ENCODE assay signal across 18 cellular contexts in the genomic region with DNA sequence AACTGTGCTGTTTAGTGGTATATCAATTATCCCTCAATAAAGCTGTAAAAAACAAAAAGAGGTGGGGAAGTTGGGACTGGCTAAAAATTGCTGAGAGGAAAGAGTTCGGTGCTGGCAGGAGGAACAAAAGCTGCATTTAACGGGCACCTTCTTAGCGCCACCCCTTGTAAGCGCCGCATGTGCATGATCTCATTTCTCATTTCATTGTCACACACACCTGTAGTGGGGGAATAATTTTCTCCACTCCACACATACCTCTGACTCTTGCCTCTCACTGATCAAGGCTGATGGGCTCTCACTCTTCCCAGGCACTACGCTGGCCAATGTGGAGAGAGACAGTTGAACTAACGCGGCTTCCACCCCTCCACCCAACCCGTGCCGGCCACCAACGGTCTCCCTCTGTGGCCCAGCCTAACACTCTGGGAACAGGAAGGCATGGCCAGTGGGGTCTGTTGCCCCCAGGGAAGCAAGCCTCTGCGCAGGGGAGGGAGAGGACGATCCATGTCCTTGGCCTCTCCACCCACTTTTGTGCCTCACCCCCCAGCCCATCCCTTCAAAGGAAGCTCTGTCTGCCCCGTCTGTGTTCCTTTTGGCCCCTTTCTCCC.
"Had no signal": no experiment of that assay in that cellular context is flagged by ENCODE, and none has a peak within 500 bp of the region (broad histone marks: within the 10 kb centered on the region; RNA-seq: fewer than 3 reads in every experiment).

No MANE protein-coding gene starts in this region.

- H3K9me3 Mint-ChIP-seq: activated T-helper 1 cell treated with anti-CD3 and anti-CD28 coated beads, Interleukin-12 subunit alpha, Interleukin-12 subunit beta, Interleukin-2, Interleukin-4 antibody, amounts not matched to agents 30 ng/mL and 10 ng/mL and 1 ng/mL, durations not matched to agents 14 hours and 24 hours and 36 hours; endodermal cell; stimulated activated memory B cell treated with anti-CD40 and anti-IgM and Interleukin-4, amounts not matched to agents 10 μg/mL and 1 μg/mL and 100 μg/mL, for 72 hours; type B pancreatic cell had no signal

- ATAC-seq: foreskin keratinocyte; left cardiac atrium; stimulated activated memory B cell treated with anti-CD40 and anti-IgM and Interleukin-4, amounts not matched to agents 10 μg/mL and 1 μg/mL and 100 μg/mL, for 72 hours had no signal

- H3K27me3 Mint-ChIP-seq: activated naive CD8-positive, alpha-beta T cell had no signal

- H3K27me3 ChIP-seq: cardiac muscle cell, foreskin keratinocyte, ovary, right lobe of liver, testis had no signal

- H3K4me1 ChIP-seq: foreskin keratinocyte, right lobe of liver had no signal

- H3K9me3 ChIP-seq: ovary, right lobe of liver, testis had no signal

- DNase-seq: activated CD4-positive, alpha-beta T cell treated with anti-CD3 and anti-CD28 coated beads for 1 hour; foreskin keratinocyte; left cardiac atrium; midbrain; ovary; right lobe of liver; stimulated activated CD4-positive, alpha-beta T cell treated with anti-CD3 and anti-CD28 coated beads, Interleukin-4, amount 100 ng/mL, for 24 hours; SW 1271; testis had no signal

- H3K27ac Mint-ChIP-seq: activated naive CD8-positive, alpha-beta T cell; activated T-helper 1 cell treated with anti-CD3 and anti-CD28 coated beads, Interleukin-12 subunit alpha, Interleukin-12 subunit beta, Interleukin-2, Interleukin-4 antibody, amounts not matched to agents 30 ng/mL and 10 ng/mL and 1 ng/mL, durations not matched to agents 14 hours and 24 hours and 36 hours; endodermal cell; stimulated activated memory B cell treated with anti-CD40 and anti-IgM and Interleukin-4, amounts not matched to agents 10 μg/mL and 1 μg/mL and 100 μg/mL, for 72 hours had no signal

- H3K36me3 ChIP-seq: cardiac muscle cell, ovary, right lobe of liver, WERI-Rb-1 had no signal

- H3K27ac ChIP-seq: cardiac muscle cell, foreskin keratinocyte, ovary, right lobe of liver, testis, WERI-Rb-1 had no signal

- H3K36me3 Mint-ChIP-seq: activated naive CD8-positive, alpha-beta T cell; stimulated activated memory B cell treated with anti-CD40 and anti-IgM and Interleukin-4, amounts not matched to agents 10 μg/mL and 1 μg/mL and 100 μg/mL, for 72 hours; type B pancreatic cell had no signal

- H3K4me3 Mint-ChIP-seq: activated naive CD8-positive, alpha-beta T cell; activated T-helper 1 cell treated with anti-CD3 and anti-CD28 coated beads, Interleukin-12 subunit alpha, Interleukin-12 subunit beta, Interleukin-2, Interleukin-4 antibody, amounts not matched to agents 30 ng/mL and 10 ng/mL and 1 ng/mL, durations not matched to agents 14 hours and 24 hours and 36 hours; endodermal cell; stimulated activated memory B cell treated with anti-CD40 and anti-IgM and Interleukin-4, amounts not matched to agents 10 μg/mL and 1 μg/mL and 100 μg/mL, for 72 hours; type B pancreatic cell had no signal

- H3K4me1 Mint-ChIP-seq: stimulated activated memory B cell treated with anti-CD40 and anti-IgM and Interleukin-4, amounts not matched to agents 10 μg/mL and 1 μg/mL and 100 μg/mL, for 72 hours had no signal

- H3K4me3 ChIP-seq: cardiac muscle cell, lung, ovary, right lobe of liver, smooth muscle cell, testis had no signal
